4 cellular contexts compared by ENCODE assay signal in the genomic region with DNA sequence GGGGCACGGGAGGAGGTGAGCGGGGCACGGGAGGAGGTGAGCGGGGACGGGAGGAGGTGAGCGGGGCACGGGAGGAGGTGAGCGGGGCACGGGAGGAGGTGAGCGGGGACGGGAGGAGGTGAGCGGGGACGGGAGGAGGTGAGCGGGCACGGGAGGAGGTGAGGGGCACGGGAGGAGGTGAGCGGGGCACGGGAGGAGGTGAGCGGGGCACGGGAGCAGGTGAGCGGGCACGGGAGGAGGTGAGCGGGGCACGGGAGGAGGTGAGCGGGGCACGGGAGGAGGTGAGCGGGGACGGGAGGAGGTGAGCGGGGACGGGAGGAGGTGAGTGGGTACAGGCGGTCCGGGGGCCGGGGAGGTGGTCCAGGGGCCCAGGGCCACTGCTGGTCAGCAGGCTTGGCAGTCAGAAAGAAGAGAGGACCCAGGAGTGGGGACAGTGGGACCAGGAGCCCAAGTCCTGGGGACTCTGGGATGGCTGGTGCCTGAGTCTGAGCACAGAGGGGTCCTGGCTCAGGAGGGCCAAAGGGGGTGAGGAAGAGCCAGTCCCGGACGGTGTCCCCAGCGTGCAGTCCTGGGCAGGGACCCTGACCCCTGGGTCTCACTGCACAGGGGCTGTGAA. TPM values are rescaled to one million over a fixed set of nuclear protein-coding genes. Genes with fewer than 3 reads are reported as not detected.
"Had no signal": no experiment of that assay in that cellular context is flagged by ENCODE, and none has a peak within 500 bp of the region (broad histone marks: within the 10 kb centered on the region; RNA-seq: fewer than 3 reads in every experiment).

No MANE protein-coding gene starts in this region.

RNA-seq across cellular contexts. Expression of a gene that starts 4.5 kb away (rescaled TPM):
- polyA plus RNA-seq: IgD-negative memory B cell had no signal

RNA-seq across cellular contexts. Expression of a gene that starts 42.4 kb away (rescaled TPM):
- total RNA-seq: H4, HFFc6, HT1080 had no signal
- polyA plus RNA-seq: IgD-negative memory B cell had no signal
